Comparison of ENCODE assay signal across 10 cellular contexts in genomic region chr11:68040957-68041591, GRCh38. TPM values are rescaled to one million over a fixed set of nuclear protein-coding genes. Genes with fewer than 3 reads are reported as not detected.
DNase-seq lines count a peak whose midpoint lies in the region; ATAC-seq and TF ChIP-seq lines count a peak whose summit lies in the region.
"Had no signal": no experiment of that assay in that cellular context is flagged by ENCODE, and none has a peak within 500 bp of the region (broad histone marks: within the 10 kb centered on the region; RNA-seq: fewer than 3 reads in every experiment).

No MANE protein-coding gene starts in this region.

- H3K36me3 ChIP-seq in WERI-Rb-1, result no peaks in the 10 kb centered on the region
- H3K36me3 ChIP-seq in heart right ventricle, result peaks cover 0 to 50% (median 0%) of the 10 kb centered on the region in 9 donors

- no peaks in the 10 kb centered on the region for H4K20me1 ChIP-seq in H9 (ENCODE audit: control insufficient read depth, insufficient read depth, insufficient read length)

- H2BK20ac ChIP-seq in H9 (ENCODE audit: low read depth, low read length, poor library complexity, severe bottlenecking), result no peak overlapping the region

- H3K36me3 Mint-ChIP-seq in H9 (ENCODE audit: insufficient read depth in 1 of 3, low read depth in 3 of 3), result no peaks in the 10 kb centered on the region
- peaks cover 42% of the 10 kb centered on the region for H3K36me3 Mint-ChIP-seq in stimulated activated effector memory CD8-positive, alpha-beta T cell treated with anti-CD3 and anti-CD28 coated beads, Interleukin-12 subunit alpha, Interleukin-12 subunit beta, amount 100 ng/mL, for 72 hours

- WGBS in H9 (ENCODE audit: extremely low coverage, insufficient read length, low lambda C conversion rate), result no CpG with 5 or more reads among the region's 23 CpGs
- WGBS in heart right ventricle, 2 donors, result 87% methylated on average over 23 of the region's 23 CpGs

- no peaks in the 10 kb centered on the region for H3K23me2 ChIP-seq in H9 (ENCODE audit: insufficient read length, low read depth, low read length, poor library complexity, severe bottlenecking)

- no peak overlapping the region for H3K27ac Mint-ChIP-seq in H9
- H3K27ac Mint-ChIP-seq in stimulated activated effector memory CD8-positive, alpha-beta T cell treated with anti-CD3 and anti-CD28 coated beads, Interleukin-12 subunit alpha, Interleukin-12 subunit beta, amount 100 ng/mL, for 72 hours, result peak overlapping the region; percentile 100

- no peak overlapping the region for H4K5ac ChIP-seq in H9 (ENCODE audit: insufficient read length, low read depth, low read length)

- H4K8ac ChIP-seq in H9 (replicated peaks; ENCODE audit: insufficient read length, low read depth, low read length), result no peak overlapping the region

- no peak overlapping the region for H3K4ac ChIP-seq in H9 (ENCODE audit: low read depth, low read length)

- ATAC-seq in heart right ventricle (no peak), GM18909 (IDR thresholded peaks at IDR 0.05; ENCODE audit: poor library complexity, unreplicated experiment) (no peak), GM19351 (IDR thresholded peaks at IDR 0.05; ENCODE audit: unreplicated experiment) (no peak), HG03175 (IDR thresholded peaks at IDR 0.05; ENCODE audit: unreplicated experiment) (no peak), GM18873 (IDR thresholded peaks at IDR 0.05; ENCODE audit: low FRiP score, unreplicated experiment) (no peak)
- ATAC-seq in stimulated activated effector memory CD8-positive, alpha-beta T cell treated with anti-CD3 and anti-CD28 coated beads, Interleukin-12 subunit alpha, Interleukin-12 subunit beta, amount 100 ng/mL, for 72 hours, result no peak

- H3K9ac ChIP-seq in H9 (ENCODE audit: extremely low read depth, insufficient read length, low read length), result no peak overlapping the region

- intact Hi-C loops in heart right ventricle (cut with DNase I), result no loop called here

- H3K56ac ChIP-seq in H9 (ENCODE audit: insufficient read length, low read depth, low read length), result no peak overlapping the region

- no peaks in the 10 kb centered on the region for H3K27me3 Mint-ChIP-seq in H9 (ENCODE audit: low read depth)

- H3K4me3 Mint-ChIP-seq in H9, result no peak overlapping the region
- peak overlapping the region; percentile 91 for H3K4me3 Mint-ChIP-seq in stimulated activated effector memory CD8-positive, alpha-beta T cell treated with anti-CD3 and anti-CD28 coated beads, Interleukin-12 subunit alpha, Interleukin-12 subunit beta, amount 100 ng/mL, for 72 hours

- H3K14ac ChIP-seq in H9 (ENCODE audit: insufficient read depth, low read length), result no peak overlapping the region

- H3K79me2 ChIP-seq in H9 (ENCODE audit: insufficient read depth, low read length), result no peaks in the 10 kb centered on the region

- H2BK120ac ChIP-seq in H9 (ENCODE audit: low read depth, low read length, poor library complexity, severe bottlenecking), result no peak overlapping the region

- H3K4me3 ChIP-seq in WERI-Rb-1 (ENCODE audit: low read depth, low read length) (no peak overlapping the region), heart right ventricle (peak overlapping the region; percentile 27 to 84 (median 71))

- H3K4me1 Mint-ChIP-seq in H9, result peaks cover 7 to 9% of the 10 kb centered on the region in 2 experiments
- peaks cover 39% of the 10 kb centered on the region for H3K4me1 Mint-ChIP-seq in stimulated activated effector memory CD8-positive, alpha-beta T cell treated with anti-CD3 and anti-CD28 coated beads, Interleukin-12 subunit alpha, Interleukin-12 subunit beta, amount 100 ng/mL, for 72 hours

- DNase-seq in H9 (no peak), WERI-Rb-1 (no peak), heart right ventricle (no peak)
- DNase-seq in stimulated activated effector memory CD8-positive, alpha-beta T cell treated with anti-CD3 and anti-CD28 coated beads, Interleukin-12 subunit alpha, Interleukin-12 subunit beta, amount 100 ng/mL, for 72 hours (ENCODE audit: low spot score in 2 of 2), result no peak
- DNase-seq: NCI-H1048 had no signal

- H3K4me1 ChIP-seq in H9 (ENCODE audit: insufficient read depth, low read length), result no peaks in the 10 kb centered on the region; the same call in 1 of the 2 replicates
- peaks cover 24 to 56% (median 41%) of the 10 kb centered on the region in 9 donors for H3K4me1 ChIP-seq in heart right ventricle

- H2AK5ac ChIP-seq in H9 (ENCODE audit: insufficient read length, low read length), result no peak overlapping the region

- no peak overlapping the region for H3K27ac ChIP-seq in H9 (ENCODE audit: insufficient read length, low read depth, low read length)
- peak overlapping the region; percentile 79 for H3K27ac ChIP-seq in WERI-Rb-1
- H3K27ac ChIP-seq in heart right ventricle, result peak overlapping the region; percentile 77 to 97 (median 94)

- no peak overlapping the region for H2BK5ac ChIP-seq in H9 (ENCODE audit: insufficient read length, low read length)

- H2BK12ac ChIP-seq in H9 (ENCODE audit: insufficient read length, low read depth, low read length), result no peak overlapping the region

- no peak overlapping the region for H2BK15ac ChIP-seq in H9 (ENCODE audit: low read depth, low read length)

- no peak overlapping the region for H2AFZ ChIP-seq in H9 (ENCODE audit: low read length)

- no peaks in the 10 kb centered on the region for H3K9me3 Mint-ChIP-seq in H9
- H3K9me3 Mint-ChIP-seq in stimulated activated effector memory CD8-positive, alpha-beta T cell treated with anti-CD3 and anti-CD28 coated beads, Interleukin-12 subunit alpha, Interleukin-12 subunit beta, amount 100 ng/mL, for 72 hours, result no peaks in the 10 kb centered on the region

- H3K4me2 ChIP-seq in H9 (ENCODE audit: insufficient read depth, insufficient read length, low read length), result no peak overlapping the region

- TF ChIP-seq CTCF in H9 (conservative IDR thresholded peaks at IDR 0.05) (no peak), WERI-Rb-1 (IDR thresholded peaks at IDR 0.05; ENCODE audit: low read depth, low read length) (no peak), heart right ventricle (IDR thresholded peaks at IDR 0.05) (no peak)

- H3K27me3 ChIP-seq in H9 (ENCODE audit: insufficient read depth, low read length) (no peaks in the 10 kb centered on the region), WERI-Rb-1 (ENCODE audit: insufficient read depth, low read depth, severe bottlenecking) (no peaks in the 10 kb centered on the region), heart right ventricle (no peaks in the 10 kb centered on the region)

- no peak overlapping the region for H4K91ac ChIP-seq in H9 (ENCODE audit: insufficient read length, low read depth, low read length)

- no peak overlapping the region for H3T11ph ChIP-seq in H9 (ENCODE audit: low read length)

- H3K23ac ChIP-seq in H9 (ENCODE audit: insufficient read length, low read depth, low read length), result no peak overlapping the region

- H3K18ac ChIP-seq in H9 (ENCODE audit: insufficient read length, low read depth, low read length), result peak overlapping the region; percentile 53

- H3K9me3 ChIP-seq in H9 (ENCODE audit: control insufficient read depth, low read depth, low read length), result no peaks in the 10 kb centered on the region
- H3K9me3 ChIP-seq in WERI-Rb-1 (ENCODE audit: severe bottlenecking), result no peaks in the 10 kb centered on the region
- H3K9me3 ChIP-seq in heart right ventricle, result no peaks in the 10 kb centered on the region
- H3K9me3 ChIP-seq: mucosa of descending colon had no signal

- H3K79me1 ChIP-seq in H9 (ENCODE audit: insufficient read depth, low read depth, low read length, poor library complexity, severe bottlenecking), result no peaks in the 10 kb centered on the region

RNA-seq across cellular contexts. Expression of gene TCIRG1, which starts 2.2 kb away (rescaled TPM):
- total RNA-seq in H9 (2021) (24.4 and 27.1 TPM in 2 replicates), heart right ventricle (10 to 100 TPM in 9 of 10 donors, 1 to 10 TPM in 1; 7.9 to 44.8 (median 14.6) TPM)
- 10 to 100 TPM; 41.9 to 91.4 TPM for polyA plus RNA-seq in heart right ventricle

RNA-seq across cellular contexts. Expression of gene NDUFS8, which starts 10.6 kb away (rescaled TPM):
- 213 and 214 TPM in 2 replicates for total RNA-seq in H9 (2021)
- total RNA-seq in heart right ventricle, result 100 to 1,000 TPM; 330 to 492 (median 421) TPM
- 100 to 1,000 TPM; 496 to 774 TPM for polyA plus RNA-seq in heart right ventricle

RNA-seq across cellular contexts. Expression of gene ALDH3B1, which starts 30.9 kb away (rescaled TPM):
- not detected in 2 replicates for total RNA-seq in H9 (2021)
- 10 to 100 TPM in 1 of 10 donors, 1 to 10 TPM in 9; 3.5 to 11.0 (median 4.3) TPM for total RNA-seq in heart right ventricle
- polyA plus RNA-seq in heart right ventricle, result 1 to 10 TPM; 2.1 to 3.2 TPM

RNA-seq across cellular contexts. Expression of gene UNC93B1, which starts 37.2 kb away (rescaled TPM):
- 21.7 and 23.3 TPM in 2 replicates for total RNA-seq in H9 (2021)
- 10 to 100 TPM in 2 of 10 donors, 1 to 10 TPM in 8; 3.2 to 18.2 (median 6.2) TPM for total RNA-seq in heart right ventricle
- polyA plus RNA-seq in heart right ventricle, result 1 to 10 TPM; 8.8 to 9.1 TPM
